In the genomic region with DNA sequence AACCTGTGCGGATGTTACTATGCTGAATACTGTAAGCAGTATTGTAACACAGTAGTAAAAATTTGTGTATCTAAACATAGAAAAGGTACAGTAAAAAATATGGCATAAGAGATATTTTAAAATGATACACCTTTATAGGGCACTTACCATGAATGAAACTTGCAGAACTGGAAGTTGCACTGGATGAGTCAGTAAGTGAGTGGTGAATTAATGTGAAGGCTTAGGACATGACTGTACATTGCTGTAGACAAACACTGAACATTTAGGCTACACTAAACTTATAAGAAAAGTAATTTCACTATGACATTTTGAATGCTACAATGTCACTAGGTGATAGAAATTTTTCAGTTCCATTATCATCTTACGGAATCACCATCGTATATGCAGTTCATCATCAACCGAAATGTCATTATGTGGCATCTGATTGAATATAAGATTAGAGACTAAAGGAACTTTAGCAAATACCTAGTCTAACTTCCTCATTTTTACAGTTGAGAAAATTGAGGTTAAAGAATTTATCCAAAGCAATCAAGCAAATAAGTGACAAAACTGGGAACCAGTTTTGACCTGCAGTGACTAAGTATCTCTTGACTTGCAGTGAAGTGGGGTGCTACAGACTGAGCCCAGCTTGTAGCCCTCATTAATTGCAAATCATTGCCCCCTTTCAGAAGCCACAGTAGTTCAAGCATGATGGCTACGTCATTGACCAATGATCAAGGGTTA, we compare ENCODE assay signal across 13 cellular contexts. TPM values are rescaled to one million over a fixed set of nuclear protein-coding genes. Genes with fewer than 3 reads are reported as not detected.
DNase-seq lines count a peak whose midpoint lies in the region; ATAC-seq, FAIRE-seq and TF ChIP-seq lines count a peak whose summit lies in the region.
"Had no signal": no experiment of that assay in that cellular context is flagged by ENCODE, and none has a peak within 500 bp of the region (broad histone marks: within the 10 kb centered on the region; RNA-seq: fewer than 3 reads in every experiment).

No MANE protein-coding gene starts in this region.

- H2BK20ac ChIP-seq in H9 (ENCODE audit: low read depth, low read length, poor library complexity, severe bottlenecking), result no peak overlapping the region

- TF ChIP-seq CTCF in H9 (conservative IDR thresholded peaks at IDR 0.05), result no peak

- no peaks in the 10 kb centered on the region for H4K20me1 ChIP-seq in H9 (ENCODE audit: control insufficient read depth, insufficient read depth, insufficient read length)

- H2AK5ac ChIP-seq in H9 (ENCODE audit: insufficient read length, low read length), result no peak overlapping the region

- H3K27me3 ChIP-seq in H9 (ENCODE audit: insufficient read depth, low read length), result no peaks in the 10 kb centered on the region
- H3K27me3 ChIP-seq: testis had no signal

- no peaks in the 10 kb centered on the region for H3K23me2 ChIP-seq in H9 (ENCODE audit: insufficient read length, low read depth, low read length, poor library complexity, severe bottlenecking)

- H3K79me1 ChIP-seq in H9 (ENCODE audit: insufficient read depth, low read depth, low read length, poor library complexity, severe bottlenecking), result no peaks in the 10 kb centered on the region

- no peaks in the 10 kb centered on the region for H3K36me3 Mint-ChIP-seq in H9 (ENCODE audit: insufficient read depth in 1 of 3, low read depth in 3 of 3)

- H3K9me3 ChIP-seq in H9 (ENCODE audit: control insufficient read depth, low read depth, low read length), result no peaks in the 10 kb centered on the region
- H3K9me3 ChIP-seq: testis had no signal

- DNase-seq in RCC 7860 (ENCODE audit: low spot score) (peak; percentile 23), iris pigment epithelial cell (ENCODE audit: low read depth) (peak; percentile 61), H9 (no peak), DMS114 treated with DMSO at 0.1 percent for 48 hours (lab: John Stamatoyannopoulos, UW; ENCODE audit: unreplicated experiment) (no peak), Right ventricle myocardium inferior (ENCODE audit: missing footprints) (no peak), cerebellar nuclear complex (lab: John Stamatoyannopoulos, UW) (no peak)
- DNase-seq: activated CD4-positive, alpha-beta T cell treated with anti-CD3 and anti-CD28 coated beads, Interleukin-2, amount 50 U/mL, for 4 hours; NK-92 treated with Interleukin-12 subunit alpha and Interleukin-12 subunit beta, amount 100 ng/mL, for 24 hours; testis had no signal

- no peaks in the 10 kb centered on the region for H3K79me2 ChIP-seq in H9 (ENCODE audit: insufficient read depth, low read length)

- no peak overlapping the region for H3K9ac ChIP-seq in H9 (ENCODE audit: extremely low read depth, insufficient read length, low read length)

- no peak overlapping the region for H3K18ac ChIP-seq in H9 (ENCODE audit: insufficient read length, low read depth, low read length)

- FAIRE-seq in RCC 7860 (lab: Jason Lieb, UNC), result peak; percentile 24
- FAIRE-seq: HepG2 had no signal

- H3K9me3 Mint-ChIP-seq in H9, result no peaks in the 10 kb centered on the region
- H3K9me3 Mint-ChIP-seq: dendritic cell treated with granulocyte-macrophage colony-stimulating factor and Interleukin-4, amounts not matched to agents 40 ng/mL and 50 ng/mL, for 4 days had no signal

- no peak overlapping the region for H3K23ac ChIP-seq in H9 (ENCODE audit: insufficient read length, low read depth, low read length)

- no peak overlapping the region for H3K27ac Mint-ChIP-seq in H9
- H3K27ac Mint-ChIP-seq: dendritic cell treated with granulocyte-macrophage colony-stimulating factor and Interleukin-4, amounts not matched to agents 40 ng/mL and 50 ng/mL, for 4 days had no signal

- no peak overlapping the region for H2BK5ac ChIP-seq in H9 (ENCODE audit: insufficient read length, low read length)

- H3T11ph ChIP-seq in H9 (ENCODE audit: low read length), result no peak overlapping the region

- WGBS in H9 (ENCODE audit: extremely low coverage, insufficient read length, low lambda C conversion rate), result no CpG with 5 or more reads among the region's 5 CpGs

- no peak overlapping the region for H2BK12ac ChIP-seq in H9 (ENCODE audit: insufficient read length, low read depth, low read length)

- ATAC-seq in GM18502 (IDR thresholded peaks at IDR 0.05; ENCODE audit: poor library complexity, unreplicated experiment), result peak; percentile 61
- ATAC-seq in HG02884 (IDR thresholded peaks at IDR 0.05; ENCODE audit: unreplicated experiment), result peak; percentile 57
- no peak for ATAC-seq in Right ventricle myocardium inferior
- ATAC-seq: HepG2 had no signal

- H3K14ac ChIP-seq in H9 (ENCODE audit: insufficient read depth, low read length), result no peak overlapping the region

- H3K4ac ChIP-seq in H9 (ENCODE audit: low read depth, low read length), result no peak overlapping the region

- peaks cover 7% of the 10 kb centered on the region; the same call in 1 of the 2 replicates for H3K4me1 ChIP-seq in H9 (ENCODE audit: insufficient read depth, low read length)
- H3K4me1 ChIP-seq: testis had no signal

- H4K5ac ChIP-seq in H9 (ENCODE audit: insufficient read length, low read depth, low read length), result no peak overlapping the region

- H4K8ac ChIP-seq in H9 (replicated peaks; ENCODE audit: insufficient read length, low read depth, low read length), result no peak overlapping the region

- no peak overlapping the region for H3K4me3 Mint-ChIP-seq in H9
- H3K4me3 Mint-ChIP-seq: dendritic cell treated with granulocyte-macrophage colony-stimulating factor and Interleukin-4, amounts not matched to agents 40 ng/mL and 50 ng/mL, for 4 days had no signal

- no peak overlapping the region for H3K27ac ChIP-seq in H9 (ENCODE audit: insufficient read length, low read depth, low read length)
- H3K27ac ChIP-seq: testis had no signal

- peaks cover 8 to 10% of the 10 kb centered on the region in 2 experiments for H3K4me1 Mint-ChIP-seq in H9

- no peak overlapping the region for H2BK15ac ChIP-seq in H9 (ENCODE audit: low read depth, low read length)

- no peak overlapping the region for H2AFZ ChIP-seq in H9 (ENCODE audit: low read length)

- H4K91ac ChIP-seq in H9 (ENCODE audit: insufficient read length, low read depth, low read length), result no peak overlapping the region

- H3K56ac ChIP-seq in H9 (ENCODE audit: insufficient read length, low read depth, low read length), result no peak overlapping the region

- intact Hi-C loops in Right ventricle myocardium inferior (cut with DNase I), result no loop called here

- no peak overlapping the region for H3K4me2 ChIP-seq in H9 (ENCODE audit: insufficient read depth, insufficient read length, low read length)

- no peaks in the 10 kb centered on the region for H3K27me3 Mint-ChIP-seq in H9 (ENCODE audit: low read depth)

- no peak overlapping the region for H2BK120ac ChIP-seq in H9 (ENCODE audit: low read depth, low read length, poor library complexity, severe bottlenecking)

RNA-seq across cellular contexts. Expression of gene EGF, which starts 55.3 kb away (rescaled TPM):
- total RNA-seq in H9 (2021), result 1.1 and 1.5 TPM in 2 replicates
- total RNA-seq in Right ventricle myocardium inferior, result 13.1 TPM

Comparison
In these comparisons a context has a peak if more than half of its experiments do, and no peak if none do; other contexts are left out.
1. DNase-seq: peak in RCC 7860 (single experiment) and iris pigment epithelial cell (single experiment); none in H9 (single experiment), DMS114 treated with DMSO at 0.1 percent for 48 hours (single experiment), Right ventricle myocardium inferior (single experiment) and cerebellar nuclear complex (0 of 2).